1 cellular context compared by ENCODE assay signal in the genomic region with DNA sequence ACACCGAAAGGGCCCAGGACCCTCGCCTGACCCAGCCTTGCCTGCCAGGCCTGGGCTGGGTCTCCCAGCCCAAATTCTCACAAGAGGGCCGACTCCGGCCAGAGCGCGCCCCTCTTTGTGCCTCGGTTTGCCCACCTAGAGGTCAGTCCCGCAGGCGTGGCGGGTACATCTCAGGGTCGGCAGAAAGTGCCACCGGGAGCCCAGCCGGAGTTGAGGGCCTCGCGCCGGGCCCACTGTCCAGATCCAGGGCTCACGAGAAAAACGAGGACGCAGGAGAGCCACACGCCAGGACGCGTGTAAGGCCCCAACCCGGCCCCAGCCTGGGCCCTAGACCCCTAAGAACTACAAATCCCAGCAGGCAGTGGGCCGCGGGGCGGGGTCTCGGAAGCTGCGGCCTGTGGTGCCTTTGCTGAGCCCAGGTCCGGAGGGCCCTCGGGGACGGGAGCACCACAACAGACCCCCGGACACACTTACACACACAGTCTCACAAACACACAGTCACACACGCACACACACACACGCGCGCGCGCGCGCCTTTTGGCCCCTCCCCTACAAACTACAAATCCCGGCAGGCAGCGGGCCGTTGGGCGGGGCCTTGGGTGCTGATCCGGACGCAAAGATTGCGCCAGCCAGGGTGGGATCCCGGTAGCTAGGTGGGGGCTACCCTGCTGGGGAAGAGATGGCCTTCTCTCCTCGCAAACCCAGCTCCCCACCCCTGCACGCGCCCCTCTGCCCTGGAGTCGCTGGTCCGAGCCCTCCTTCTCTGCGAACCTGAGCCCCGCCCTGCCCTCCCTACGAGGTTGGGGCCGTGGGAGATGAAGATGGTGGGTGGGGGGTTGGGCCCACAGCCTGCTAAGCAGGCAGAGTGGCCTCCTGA.
TF ChIP-seq lines count a peak whose summit lies in the region.

A gene (plus strand): TSS at position 583 of the 877 bp plus-strand sequence. CDS start 10,752 bp downstream, outside the sequence.

TF ChIP-seq in HepG2, 621 proteins besides CTCF, POLR2A, EP300 and RAD21 (continued from another document and continues in another):
- TF ChIP-seq, protein P1, sequence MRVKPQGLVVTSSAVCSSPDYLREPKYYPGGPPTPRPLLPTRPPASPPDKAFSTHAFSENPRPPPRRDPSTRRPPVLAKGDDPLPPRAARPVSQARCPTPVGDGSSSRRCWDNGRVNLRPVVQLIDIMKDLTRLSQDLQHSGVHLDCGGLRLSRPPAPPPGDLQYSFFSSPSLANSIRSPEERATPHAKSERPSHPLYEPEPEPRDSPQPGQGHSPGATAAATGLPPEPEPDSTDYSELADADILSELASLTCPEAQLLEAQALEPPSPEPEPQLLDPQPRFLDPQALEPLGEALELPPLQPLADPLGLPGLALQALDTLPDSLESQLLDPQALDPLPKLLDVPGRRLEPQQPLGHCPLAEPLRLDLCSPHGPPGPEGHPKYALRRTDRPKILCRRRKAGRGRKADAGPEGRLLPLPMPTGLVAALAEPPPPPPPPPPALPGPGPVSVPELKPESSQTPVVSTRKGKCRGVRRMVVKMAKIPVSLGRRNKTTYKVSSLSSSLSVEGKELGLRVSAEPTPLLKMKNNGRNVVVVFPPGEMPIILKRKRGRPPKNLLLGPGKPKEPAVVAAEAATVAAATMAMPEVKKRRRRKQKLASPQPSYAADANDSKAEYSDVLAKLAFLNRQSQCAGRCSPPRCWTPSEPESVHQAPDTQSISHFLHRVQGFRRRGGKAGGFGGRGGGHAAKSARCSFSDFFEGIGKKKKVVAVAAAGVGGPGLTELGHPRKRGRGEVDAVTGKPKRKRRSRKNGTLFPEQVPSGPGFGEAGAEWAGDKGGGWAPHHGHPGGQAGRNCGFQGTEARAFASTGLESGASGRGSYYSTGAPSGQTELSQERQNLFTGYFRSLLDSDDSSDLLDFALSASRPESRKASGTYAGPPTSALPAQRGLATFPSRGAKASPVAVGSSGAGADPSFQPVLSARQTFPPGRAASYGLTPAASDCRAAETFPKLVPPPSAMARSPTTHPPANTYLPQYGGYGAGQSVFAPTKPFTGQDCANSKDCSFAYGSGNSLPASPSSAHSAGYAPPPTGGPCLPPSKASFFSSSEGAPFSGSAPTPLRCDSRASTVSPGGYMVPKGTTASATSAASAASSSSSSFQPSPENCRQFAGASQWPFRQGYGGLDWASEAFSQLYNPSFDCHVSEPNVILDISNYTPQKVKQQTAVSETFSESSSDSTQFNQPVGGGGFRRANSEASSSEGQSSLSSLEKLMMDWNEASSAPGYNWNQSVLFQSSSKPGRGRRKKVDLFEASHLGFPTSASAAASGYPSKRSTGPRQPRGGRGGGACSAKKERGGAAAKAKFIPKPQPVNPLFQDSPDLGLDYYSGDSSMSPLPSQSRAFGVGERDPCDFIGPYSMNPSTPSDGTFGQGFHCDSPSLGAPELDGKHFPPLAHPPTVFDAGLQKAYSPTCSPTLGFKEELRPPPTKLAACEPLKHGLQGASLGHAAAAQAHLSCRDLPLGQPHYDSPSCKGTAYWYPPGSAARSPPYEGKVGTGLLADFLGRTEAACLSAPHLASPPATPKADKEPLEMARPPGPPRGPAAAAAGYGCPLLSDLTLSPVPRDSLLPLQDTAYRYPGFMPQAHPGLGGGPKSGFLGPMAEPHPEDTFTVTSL (CRISPR knock-in tag; IDR thresholded peaks at IDR 0.05; ENCODE audit: borderline replicate concordance), result peak; percentile 78
- TF ChIP-seq DPF2 (CRISPR knock-in tag; IDR thresholded peaks at IDR 0.05; ENCODE audit: borderline replicate concordance, low read depth) (no peak; the same call in 1 of the 2 replicates), CBX5 (CRISPR knock-in tag; IDR thresholded peaks at IDR 0.05; ENCODE audit: borderline replicate concordance) (no peak; the same call in 1 of the 2 replicates), SOX5 (CRISPR knock-in tag; IDR thresholded peaks at IDR 0.05; ENCODE audit: borderline replicate concordance) (no peak; the same call in none of the 2 replicates), NBN (conservative IDR thresholded peaks at IDR 0.05) (no peak), ZFP62 (CRISPR knock-in tag; IDR thresholded peaks at IDR 0.05) (no peak), ZNF674 (CRISPR knock-in tag; IDR thresholded peaks at IDR 0.05; ENCODE audit: low read depth) (no peak; the same call in 1 of the 2 replicates), ZNF777 (CRISPR knock-in tag; IDR thresholded peaks at IDR 0.05) (peak; percentile 34), ZNF747 (CRISPR knock-in tag; IDR thresholded peaks at IDR 0.05; ENCODE audit: borderline replicate concordance) (peak; percentile 61; the same call in 1 of the 2 replicates), HCFC1 (IDR thresholded peaks at IDR 0.05; ENCODE audit: low read depth, low read length) (peak; percentile 93), ZNF33B (CRISPR knock-in tag; IDR thresholded peaks at IDR 0.05) (0 out of 2 replicates have a peak, but pooled peaks have one; percentile 7), GFI1 (CRISPR knock-in tag; IDR thresholded peaks at IDR 0.05; ENCODE audit: borderline replicate concordance) (peak; percentile 68; the same call in 1 of the 2 replicates), FLYWCH1 (CRISPR knock-in tag; IDR thresholded peaks at IDR 0.05) (no peak), ADNP (CRISPR knock-in tag; IDR thresholded peaks at IDR 0.05) (0 out of 2 replicates have a peak, but pooled peaks have one; percentile 8), SCMH1 (CRISPR knock-in tag; IDR thresholded peaks at IDR 0.05; ENCODE audit: borderline replicate concordance) (no peak), JDP2 (CRISPR knock-in tag; IDR thresholded peaks at IDR 0.05; ENCODE audit: borderline replicate concordance) (no peak), TCF7 (IDR thresholded peaks at IDR 0.05; ENCODE audit: low read depth) (peak; percentile 15), FOSL1 (CRISPR knock-in tag; IDR thresholded peaks at IDR 0.05; ENCODE audit: borderline replicate concordance) (no peak), ZMYM2 (CRISPR knock-in tag; IDR thresholded peaks at IDR 0.05) (no peak), ZNF557 (CRISPR knock-in tag; IDR thresholded peaks at IDR 0.05) (peak; percentile 81; the same call in 1 of the 2 replicates), XBP1 (CRISPR knock-in tag; IDR thresholded peaks at IDR 0.05) (peak; percentile 29; the same call in 1 of the 2 replicates)
- TF ChIP-seq, protein P2, sequence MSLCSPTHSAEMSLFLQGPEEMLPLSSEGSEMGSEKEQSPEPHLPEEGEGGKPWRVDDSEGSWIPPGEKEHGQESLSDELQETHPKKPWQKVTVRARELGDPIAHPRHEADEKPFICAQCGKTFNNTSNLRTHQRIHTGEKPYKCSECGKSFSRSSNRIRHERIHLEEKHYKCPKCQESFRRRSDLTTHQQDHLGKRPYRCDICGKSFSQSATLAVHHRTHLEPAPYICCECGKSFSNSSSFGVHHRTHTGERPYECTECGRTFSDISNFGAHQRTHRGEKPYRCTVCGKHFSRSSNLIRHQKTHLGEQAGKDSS (CRISPR knock-in tag; IDR thresholded peaks at IDR 0.05; ENCODE audit: borderline replicate concordance, low read depth), result no peak
- TF ChIP-seq, protein P3, sequence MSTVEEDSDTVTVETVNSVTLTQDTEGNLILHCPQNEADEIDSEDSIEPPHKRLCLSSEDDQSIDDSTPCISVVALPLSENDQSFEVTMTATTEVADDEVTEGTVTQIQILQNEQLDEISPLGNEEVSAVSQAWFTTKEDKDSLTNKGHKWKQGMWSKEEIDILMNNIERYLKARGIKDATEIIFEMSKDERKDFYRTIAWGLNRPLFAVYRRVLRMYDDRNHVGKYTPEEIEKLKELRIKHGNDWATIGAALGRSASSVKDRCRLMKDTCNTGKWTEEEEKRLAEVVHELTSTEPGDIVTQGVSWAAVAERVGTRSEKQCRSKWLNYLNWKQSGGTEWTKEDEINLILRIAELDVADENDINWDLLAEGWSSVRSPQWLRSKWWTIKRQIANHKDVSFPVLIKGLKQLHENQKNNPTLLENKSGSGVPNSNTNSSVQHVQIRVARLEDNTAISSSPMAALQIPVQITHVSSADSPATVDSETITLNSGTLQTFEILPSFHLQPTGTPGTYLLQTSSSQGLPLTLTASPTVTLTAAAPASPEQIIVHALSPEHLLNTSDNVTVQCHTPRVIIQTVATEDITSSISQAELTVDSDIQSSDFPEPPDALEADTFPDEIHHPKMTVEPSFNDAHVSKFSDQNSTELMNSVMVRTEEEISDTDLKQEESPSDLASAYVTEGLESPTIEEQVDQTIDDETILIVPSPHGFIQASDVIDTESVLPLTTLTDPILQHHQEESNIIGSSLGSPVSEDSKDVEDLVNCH (CRISPR knock-in tag; IDR thresholded peaks at IDR 0.05), result peak; percentile 52; the same call in 1 of the 2 replicates
- TF ChIP-seq, protein P4, sequence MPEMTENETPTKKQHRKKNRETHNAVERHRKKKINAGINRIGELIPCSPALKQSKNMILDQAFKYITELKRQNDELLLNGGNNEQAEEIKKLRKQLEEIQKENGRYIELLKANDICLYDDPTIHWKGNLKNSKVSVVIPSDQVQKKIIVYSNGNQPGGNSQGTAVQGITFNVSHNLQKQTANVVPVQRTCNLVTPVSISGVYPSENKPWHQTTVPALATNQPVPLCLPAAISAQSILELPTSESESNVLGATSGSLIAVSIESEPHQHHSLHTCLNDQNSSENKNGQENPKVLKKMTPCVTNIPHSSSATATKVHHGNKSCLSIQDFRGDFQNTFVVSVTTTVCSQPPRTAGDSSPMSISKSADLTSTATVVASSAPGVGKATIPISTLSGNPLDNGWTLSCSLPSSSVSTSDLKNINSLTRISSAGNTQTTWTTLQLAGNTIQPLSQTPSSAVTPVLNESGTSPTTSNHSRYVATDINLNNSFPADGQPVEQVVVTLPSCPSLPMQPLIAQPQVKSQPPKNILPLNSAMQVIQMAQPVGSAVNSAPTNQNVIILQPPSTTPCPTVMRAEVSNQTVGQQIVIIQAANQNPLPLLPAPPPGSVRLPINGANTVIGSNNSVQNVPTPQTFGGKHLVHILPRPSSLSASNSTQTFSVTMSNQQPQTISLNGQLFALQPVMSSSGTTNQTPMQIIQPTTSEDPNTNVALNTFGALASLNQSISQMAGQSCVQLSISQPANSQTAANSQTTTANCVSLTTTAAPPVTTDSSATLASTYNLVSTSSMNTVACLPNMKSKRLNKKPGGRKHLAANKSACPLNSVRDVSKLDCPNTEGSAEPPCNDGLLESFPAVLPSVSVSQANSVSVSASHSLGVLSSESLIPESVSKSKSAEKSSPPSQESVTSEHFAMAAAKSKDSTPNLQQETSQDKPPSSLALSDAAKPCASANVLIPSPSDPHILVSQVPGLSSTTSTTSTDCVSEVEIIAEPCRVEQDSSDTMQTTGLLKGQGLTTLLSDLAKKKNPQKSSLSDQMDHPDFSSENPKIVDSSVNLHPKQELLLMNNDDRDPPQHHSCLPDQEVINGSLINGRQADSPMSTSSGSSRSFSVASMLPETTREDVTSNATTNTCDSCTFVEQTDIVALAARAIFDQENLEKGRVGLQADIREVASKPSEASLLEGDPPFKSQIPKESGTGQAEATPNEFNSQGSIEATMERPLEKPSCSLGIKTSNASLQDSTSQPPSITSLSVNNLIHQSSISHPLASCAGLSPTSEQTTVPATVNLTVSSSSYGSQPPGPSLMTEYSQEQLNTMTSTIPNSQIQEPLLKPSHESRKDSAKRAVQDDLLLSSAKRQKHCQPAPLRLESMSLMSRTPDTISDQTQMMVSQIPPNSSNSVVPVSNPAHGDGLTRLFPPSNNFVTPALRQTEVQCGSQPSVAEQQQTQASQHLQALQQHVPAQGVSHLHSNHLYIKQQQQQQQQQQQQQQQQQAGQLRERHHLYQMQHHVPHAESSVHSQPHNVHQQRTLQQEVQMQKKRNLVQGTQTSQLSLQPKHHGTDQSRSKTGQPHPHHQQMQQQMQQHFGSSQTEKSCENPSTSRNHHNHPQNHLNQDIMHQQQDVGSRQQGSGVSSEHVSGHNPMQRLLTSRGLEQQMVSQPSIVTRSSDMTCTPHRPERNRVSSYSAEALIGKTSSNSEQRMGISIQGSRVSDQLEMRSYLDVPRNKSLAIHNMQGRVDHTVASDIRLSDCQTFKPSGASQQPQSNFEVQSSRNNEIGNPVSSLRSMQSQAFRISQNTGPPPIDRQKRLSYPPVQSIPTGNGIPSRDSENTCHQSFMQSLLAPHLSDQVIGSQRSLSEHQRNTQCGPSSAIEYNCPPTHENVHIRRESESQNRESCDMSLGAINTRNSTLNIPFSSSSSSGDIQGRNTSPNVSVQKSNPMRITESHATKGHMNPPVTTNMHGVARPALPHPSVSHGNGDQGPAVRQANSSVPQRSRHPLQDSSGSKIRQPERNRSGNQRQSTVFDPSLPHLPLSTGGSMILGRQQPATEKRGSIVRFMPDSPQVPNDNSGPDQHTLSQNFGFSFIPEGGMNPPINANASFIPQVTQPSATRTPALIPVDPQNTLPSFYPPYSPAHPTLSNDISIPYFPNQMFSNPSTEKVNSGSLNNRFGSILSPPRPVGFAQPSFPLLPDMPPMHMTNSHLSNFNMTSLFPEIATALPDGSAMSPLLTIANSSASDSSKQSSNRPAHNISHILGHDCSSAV (CRISPR knock-in tag; IDR thresholded peaks at IDR 0.05; ENCODE audit: borderline replicate concordance), result no peak
- TF ChIP-seq, protein P5, sequence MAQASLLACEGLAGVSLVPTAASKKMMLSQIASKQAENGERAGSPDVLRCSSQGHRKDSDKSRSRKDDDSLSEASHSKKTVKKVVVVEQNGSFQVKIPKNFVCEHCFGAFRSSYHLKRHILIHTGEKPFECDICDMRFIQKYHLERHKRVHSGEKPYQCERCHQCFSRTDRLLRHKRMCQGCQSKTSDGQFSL (CRISPR knock-in tag; IDR thresholded peaks at IDR 0.05), result peak; percentile 64; the same call in 1 of the 2 replicates
- TF ChIP-seq, protein P6, sequence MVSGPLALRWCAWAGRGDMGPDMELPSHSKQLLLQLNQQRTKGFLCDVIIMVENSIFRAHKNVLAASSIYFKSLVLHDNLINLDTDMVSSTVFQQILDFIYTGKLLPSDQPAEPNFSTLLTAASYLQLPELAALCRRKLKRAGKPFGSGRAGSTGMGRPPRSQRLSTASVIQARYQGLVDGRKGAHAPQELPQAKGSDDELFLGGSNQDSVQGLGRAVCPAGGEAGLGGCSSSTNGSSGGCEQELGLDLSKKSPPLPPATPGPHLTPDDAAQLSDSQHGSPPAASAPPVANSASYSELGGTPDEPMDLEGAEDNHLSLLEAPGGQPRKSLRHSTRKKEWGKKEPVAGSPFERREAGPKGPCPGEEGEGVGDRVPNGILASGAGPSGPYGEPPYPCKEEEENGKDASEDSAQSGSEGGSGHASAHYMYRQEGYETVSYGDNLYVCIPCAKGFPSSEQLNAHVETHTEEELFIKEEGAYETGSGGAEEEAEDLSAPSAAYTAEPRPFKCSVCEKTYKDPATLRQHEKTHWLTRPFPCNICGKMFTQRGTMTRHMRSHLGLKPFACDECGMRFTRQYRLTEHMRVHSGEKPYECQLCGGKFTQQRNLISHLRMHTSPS (CRISPR knock-in tag; IDR thresholded peaks at IDR 0.05; ENCODE audit: low read depth), result peak; percentile 30; the same call in 1 of the 2 replicates
